Comparison of ENCODE assay signal across 8 cellular contexts in genomic region chr12:33587354-33588081, GRCh38.
DNase-seq lines count a peak whose midpoint lies in the region; TF ChIP-seq lines count a peak whose summit lies in the region.
"Not testable (repeated sequence)": the region's sequence is repeated elsewhere in the genome, so short reads cannot be mapped to it uniquely, and the experiment has no call there.

No MANE protein-coding gene starts in this region.

- not testable (repeated sequence) for H2AFZ ChIP-seq in hepatocyte; neural progenitor cell (replicated peaks)

- H3K36me3 ChIP-seq in HUES64 (ENCODE audit: insufficient read depth, low read length); endodermal cell (ENCODE audit: control insufficient read depth, insufficient read depth, low read length); hepatocyte (replicated peaks; ENCODE audit: insufficient read depth, low read depth); neural progenitor cell; subcutaneous abdominal adipose tissue (ENCODE audit: control insufficient read depth in 5 of 5, insufficient read depth in 5 of 5, low read length in 5 of 5): not testable (repeated sequence)

- H3K27ac ChIP-seq in HUES64 (ENCODE audit: low read depth, low read length) (peak overlapping the region; percentile 93), endodermal cell (ENCODE audit: low read depth, low read length) (peak overlapping the region; percentile 86), hepatocyte (peak overlapping the region; percentile 3), subcutaneous abdominal adipose tissue (ENCODE audit: low read depth, low read length) (peak overlapping the region; percentile 91)
- H3K27ac ChIP-seq in neural progenitor cell, result not testable (repeated sequence)

- not testable (repeated sequence) for TF ChIP-seq CTCF in Calu3 (IDR thresholded peaks at IDR 0.05; ENCODE audit: unreplicated experiment); astrocyte of the cerebellum (IDR thresholded peaks at IDR 0.05; ENCODE audit: low read depth, low read length, missing control alignments); endodermal cell (conservative IDR thresholded peaks at IDR 0.05); hepatocyte (IDR thresholded peaks at IDR 0.05; ENCODE audit: poor library complexity); neural progenitor cell (IDR thresholded peaks at IDR 0.05)

- not testable (repeated sequence) for H3K27me3 ChIP-seq in HUES64 (ENCODE audit: insufficient read depth, low read length); endodermal cell (ENCODE audit: control insufficient read depth, insufficient read depth, low read length, poor library complexity, severe bottlenecking); hepatocyte; neural progenitor cell; subcutaneous abdominal adipose tissue (ENCODE audit: control insufficient read depth in 5 of 5, insufficient read depth in 4 of 5, low read length in 5 of 5)

- not testable (repeated sequence) for H3K9me2 ChIP-seq in hepatocyte (replicated peaks; ENCODE audit: insufficient read depth)

- H4K20me1 ChIP-seq in hepatocyte (ENCODE audit: insufficient read depth, poor library complexity, severe bottlenecking); neural progenitor cell (ENCODE audit: low read depth): not testable (repeated sequence)

- intact Hi-C loops in Calu3 (cut with micrococcal nuclease; ENCODE audit: unreplicated experiment), result loop anchor here (5.0 kb wide), 1 partner anchor 100 kb away; no protein-coding TSS in a partner anchor

- peaks cover 17% of the 10 kb centered on the region for H3F3A ChIP-seq in neural progenitor cell (ENCODE audit: low read depth)

- H3K27me3 Mint-ChIP-seq in Calu3 (ENCODE audit: unreplicated experiment); endodermal cell (ENCODE audit: insufficient read depth); neural progenitor cell (ENCODE audit: insufficient read depth, low read depth): not testable (repeated sequence)

- in situ Hi-C loops in astrocyte of the cerebellum (cut with HindIII; ENCODE audit: low sequenced_read_pairs), result not testable (repeated sequence)

- BruUV-seq in Calu3 (replicated peaks; lab: Mats Ljungman, UMichigan), result not testable (repeated sequence)

- not testable (repeated sequence) for H3K79me2 ChIP-seq in hepatocyte; neural progenitor cell (ENCODE audit: low read depth)

- H3K9me3 ChIP-seq in HUES64 (ENCODE audit: insufficient read depth, low read depth, low read length); endodermal cell (ENCODE audit: control insufficient read depth, low read length); hepatocyte (ENCODE audit: low read depth); neural progenitor cell (ENCODE audit: low read depth); subcutaneous abdominal adipose tissue (ENCODE audit: control insufficient read depth in 5 of 5, low read length in 5 of 5): not testable (repeated sequence)

- 15% methylated on average over 5 of the region's 6 CpGs for WGBS in HUES64
- 20 to 30% methylated on average over 1 to 6 of the region's 6 CpGs for WGBS in endodermal cell (ENCODE audit: insufficient coverage in 1 of 2, insufficient read length in 1 of 2), 2 experiments
- WGBS in hepatocyte (ENCODE audit: low lambda C conversion rate, missing lambda C conversion rate), result 70% methylated on average over 6 of the region's 6 CpGs

- peaks cover 25% of the 10 kb centered on the region for H3K4me1 Mint-ChIP-seq in Calu3 (ENCODE audit: low read depth, unreplicated experiment)
- H3K4me1 Mint-ChIP-seq in endodermal cell, result peaks cover 22% of the 10 kb centered on the region
- peaks cover 33% of the 10 kb centered on the region for H3K4me1 Mint-ChIP-seq in neural progenitor cell

- CTCF ChIA-PET in Calu3 (lab: Charles Lee), result interaction anchor here (0.8 kb wide), 1 partner anchor 10 kb away, joined by 4 read pairs; no protein-coding TSS in a partner anchor

- not testable (repeated sequence) for H3K36me3 Mint-ChIP-seq in Calu3 (ENCODE audit: insufficient read depth, unreplicated experiment); endodermal cell (ENCODE audit: low read depth); neural progenitor cell

- H3K4me1 ChIP-seq in HUES64 (ENCODE audit: insufficient read depth, low read length) (peaks cover 46% of the 10 kb centered on the region), neural progenitor cell (peaks cover 24% of the 10 kb centered on the region), subcutaneous abdominal adipose tissue (ENCODE audit: control insufficient read depth in 5 of 5, insufficient read depth in 5 of 5, low read length in 5 of 5) (peaks cover 0 to 18% (median 8%) of the 10 kb centered on the region in 5 donors)
- H3K4me1 ChIP-seq in endodermal cell (ENCODE audit: control insufficient read depth, insufficient read depth, low read length); hepatocyte (ENCODE audit: insufficient read depth): not testable (repeated sequence)

- H3K4me2 ChIP-seq in hepatocyte, result not testable (repeated sequence)
- peak overlapping the region; percentile 11 for H3K4me2 ChIP-seq in neural progenitor cell

- H3K9ac ChIP-seq in HUES64 (ENCODE audit: low read depth, low read length) (peak overlapping the region; percentile 45), subcutaneous abdominal adipose tissue (ENCODE audit: low read length in 5 of 5) (peak overlapping the region in 2 of 5 donors; percentile 2 to 44)
- not testable (repeated sequence) for H3K9ac ChIP-seq in endodermal cell (ENCODE audit: extremely low read depth, low read length, poor library complexity, severe bottlenecking); neural progenitor cell

- not testable (repeated sequence) for H3K4me3 Mint-ChIP-seq in Calu3 (ENCODE audit: low read depth, unreplicated experiment); endodermal cell; neural progenitor cell

- H3K4me3 ChIP-seq in HUES64 (ENCODE audit: low read length), result peak overlapping the region; percentile 20; the same call in 1 of the 2 replicates
- not testable (repeated sequence) for H3K4me3 ChIP-seq in astrocyte of the cerebellum (ENCODE audit: low read depth, low read length); endodermal cell (ENCODE audit: low read length); hepatocyte; neural progenitor cell; subcutaneous abdominal adipose tissue (ENCODE audit: low read depth in 1 of 5, low read length in 5 of 5)

- H3K27ac Mint-ChIP-seq in Calu3 (ENCODE audit: unreplicated experiment), result peak overlapping the region; percentile 57
- H3K27ac Mint-ChIP-seq in endodermal cell, result not testable (repeated sequence)
- peak overlapping the region; percentile 19 for H3K27ac Mint-ChIP-seq in neural progenitor cell

- DNase-seq in Calu3, result peak; percentile 8
- peak; percentile 17 for DNase-seq in RKO (ENCODE audit: low spot score)
- DNase-seq in astrocyte of the cerebellum (ENCODE audit: low read depth), result peak; percentile 4
- not testable (repeated sequence) for DNase-seq in endodermal cell; hepatocyte (ENCODE audit: low spot score); neural progenitor cell (ENCODE audit: low spot score)

- H3K9me3 Mint-ChIP-seq in Calu3 (ENCODE audit: low read depth, unreplicated experiment); endodermal cell; neural progenitor cell: not testable (repeated sequence)
